In the genomic region with DNA sequence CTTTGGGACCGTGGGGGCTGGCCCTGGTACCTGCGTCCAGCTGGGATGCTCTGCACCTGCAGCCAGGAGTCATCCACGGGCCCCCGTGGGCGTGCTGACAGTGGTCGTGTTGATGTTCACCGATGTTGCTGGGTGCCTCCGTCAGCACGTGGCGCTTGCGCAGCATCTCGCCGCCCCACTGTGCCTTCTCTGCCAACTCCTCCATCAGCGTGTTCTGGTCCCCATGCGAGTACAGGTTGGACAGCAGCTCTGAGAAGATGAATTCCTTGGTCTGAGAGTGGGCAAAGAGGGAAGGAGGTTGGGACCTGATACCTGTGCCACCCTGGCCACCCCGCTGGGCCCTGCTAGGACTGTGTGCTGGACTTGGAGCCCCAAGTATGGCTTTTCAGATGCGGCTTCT, we compare ENCODE assay signal across 18 cellular contexts.
"Had no signal": no experiment of that assay in that cellular context is flagged by ENCODE, and none has a peak within 500 bp of the region (broad histone marks: within the 10 kb centered on the region; RNA-seq: fewer than 3 reads in every experiment).

No MANE protein-coding gene starts in this region.

- H3K4me3 Mint-ChIP-seq: activated CD4-positive, alpha-beta memory T cell treated with anti-CD3 and anti-CD28 coated beads for 36 hours; activated CD4-positive, alpha-beta T cell treated with anti-CD3 and anti-CD28 coated beads for 36 hours; activated CD8-positive, alpha-beta memory T cell treated with anti-CD3 and anti-CD28 coated beads, Interleukin-2, amount 10 ng/mL, durations not matched to agents 7 days and 5 days; memory B cell; natural killer cell had no signal

- H3K27me3 ChIP-seq: body of pancreas, SJSA1, thyroid gland had no signal

- H3K36me3 ChIP-seq: left ventricle myocardium inferior, SJSA1, thyroid gland had no signal

- ATAC-seq: activated CD4-positive, alpha-beta T cell treated with anti-CD3 and anti-CD28 coated beads for 36 hours; activated CD8-positive, alpha-beta memory T cell treated with anti-CD3 and anti-CD28 coated beads, Interleukin-2, amount 10 ng/mL, durations not matched to agents 7 days and 5 days; natural killer cell; stimulated activated memory B cell treated with anti-CD40 and anti-IgM and Interleukin-4, amounts not matched to agents 10 μg/mL and 1 μg/mL and 100 μg/mL, for 72 hours had no signal

- H3K4me1 ChIP-seq: thyroid gland had no signal

- H3K27ac ChIP-seq: SJSA1, thyroid gland had no signal

- DNase-seq: activated CD4-positive, alpha-beta memory T cell treated with anti-CD3 and anti-CD28 coated beads for 36 hours; activated CD4-positive, alpha-beta T cell treated with anti-CD3 and anti-CD28 coated beads for 36 hours; activated CD8-positive, alpha-beta memory T cell treated with anti-CD3 and anti-CD28 coated beads, Interleukin-2, amount 10 ng/mL, durations not matched to agents 7 days and 5 days; activated T-cell treated with anti-CD3 and anti-CD28 coated beads, Interleukin-2, amount 50 U/mL, for 1 hour; amygdala; effector CD8-positive, alpha-beta T cell; foreskin melanocyte; left ventricle myocardium inferior; natural killer cell; stimulated activated CD4-positive, alpha-beta T cell treated with anti-CD3 and anti-CD28 coated beads, Interleukin-2, amount 100 ng/mL, for 48 hours; T-helper 2 cell; thyroid gland had no signal

- H3K9me3 ChIP-seq: body of pancreas, left ventricle myocardium inferior, SJSA1, thyroid gland had no signal

- H3K4me1 Mint-ChIP-seq: memory B cell had no signal

- H3K36me3 Mint-ChIP-seq: activated CD4-positive, alpha-beta memory T cell treated with anti-CD3 and anti-CD28 coated beads for 36 hours; activated CD8-positive, alpha-beta memory T cell treated with anti-CD3 and anti-CD28 coated beads, Interleukin-2, amount 10 ng/mL, durations not matched to agents 7 days and 5 days; activated naive CD4-positive, alpha-beta T cell treated with anti-CD3 and anti-CD28 coated beads, Interleukin-2, amount 50 U/mL, for 24 hours; memory B cell; natural killer cell; stimulated activated memory B cell treated with anti-CD40 and anti-IgM and Interleukin-4, amounts not matched to agents 10 μg/mL and 1 μg/mL and 100 μg/mL, for 72 hours had no signal

- H3K27ac Mint-ChIP-seq: activated CD4-positive, alpha-beta memory T cell treated with anti-CD3 and anti-CD28 coated beads for 36 hours; activated CD4-positive, alpha-beta T cell treated with anti-CD3 and anti-CD28 coated beads for 36 hours; activated CD8-positive, alpha-beta memory T cell treated with anti-CD3 and anti-CD28 coated beads, Interleukin-2, amount 10 ng/mL, durations not matched to agents 7 days and 5 days; activated naive CD4-positive, alpha-beta T cell treated with anti-CD3 and anti-CD28 coated beads, Interleukin-2, amount 50 U/mL, for 24 hours; memory B cell; natural killer cell had no signal

- H3K9me3 Mint-ChIP-seq: activated CD4-positive, alpha-beta memory T cell treated with anti-CD3 and anti-CD28 coated beads for 36 hours; activated naive CD4-positive, alpha-beta T cell treated with anti-CD3 and anti-CD28 coated beads, Interleukin-2, amount 50 U/mL, for 24 hours; central memory CD8-positive, alpha-beta T cell; memory B cell; natural killer cell; stimulated activated memory B cell treated with anti-CD40 and anti-IgM and Interleukin-4, amounts not matched to agents 10 μg/mL and 1 μg/mL and 100 μg/mL, for 72 hours had no signal

- H3K27me3 Mint-ChIP-seq: activated CD4-positive, alpha-beta memory T cell treated with anti-CD3 and anti-CD28 coated beads for 36 hours; activated CD4-positive, alpha-beta T cell treated with anti-CD3 and anti-CD28 coated beads for 36 hours; activated naive CD4-positive, alpha-beta T cell treated with anti-CD3 and anti-CD28 coated beads, Interleukin-2, amount 50 U/mL, for 24 hours; central memory CD8-positive, alpha-beta T cell; memory B cell; stimulated activated memory B cell treated with anti-CD40 and anti-IgM and Interleukin-4, amounts not matched to agents 10 μg/mL and 1 μg/mL and 100 μg/mL, for 72 hours had no signal

- H3K4me3 ChIP-seq: body of pancreas, SJSA1, thyroid gland had no signal
